ENCODE assay signal across 8 cellular contexts in genomic region chr16:88737298-88738166, GRCh38. TPM values are rescaled to one million over a fixed set of nuclear protein-coding genes. Genes with fewer than 3 reads are reported as not detected.
A peak's percentile ranks its signal among the peaks of the same experiment; 100 is the strongest.
DNase-seq lines count a peak whose midpoint lies in the region; ATAC-seq and TF ChIP-seq lines count a peak whose summit lies in the region.

No MANE protein-coding gene starts in this region.

- no peaks in the 10 kb centered on the region for H3K27me3 ChIP-seq in Peyer's patch
- H3K27me3 ChIP-seq in osteoblast (ENCODE audit: insufficient read depth, low read length) = no peaks in the 10 kb centered on the region
- H3K27me3 ChIP-seq in thyroid gland = no peaks in the 10 kb centered on the region

- no peak overlapping the region for H3K4me3 Mint-ChIP-seq in HFFc6

- DNase-seq in EL (peak; percentile 70), HFFc6 (peak; percentile 73), Peyer's patch (peak; percentile 74 to 87 (median 86)), activated T-helper 1 cell treated with Interleukin-2 at 50 U/mL for 16 hours (ENCODE audit: low read depth) (peak; percentile 72), fibroblast of pulmonary artery (ENCODE audit: low read depth) (peak; percentile 68), osteoblast (ENCODE audit: insufficient read length, low spot score, missing footprints) (peak; percentile 99), thyroid gland (peak; percentile 84 to 85)

- H3K36me3 Mint-ChIP-seq in HFFc6 (ENCODE audit: low read depth) = no peaks in the 10 kb centered on the region; the same call in 1 of the 2 replicates

- peak overlapping the region in 1 of 4 donors; percentile 46 for H3K27ac ChIP-seq in Peyer's patch
- H3K27ac ChIP-seq in osteoblast (ENCODE audit: low read depth, low read length) = no peak overlapping the region
- no peak overlapping the region for H3K27ac ChIP-seq in thyroid gland

- H3K27me3 Mint-ChIP-seq in HFFc6 (ENCODE audit: insufficient read depth) = peaks cover 4% of the 10 kb centered on the region; the same call in 1 of the 2 replicates

- H3K4me3 ChIP-seq in Peyer's patch = peak overlapping the region in 1 of 4 donors; percentile 6
- H3K4me3 ChIP-seq in fibroblast of pulmonary artery (replicated peaks; ENCODE audit: low read depth, low read length) = no peak overlapping the region
- H3K4me3 ChIP-seq in osteoblast (ENCODE audit: insufficient read depth, low read length) = no peak overlapping the region
- H3K4me3 ChIP-seq in thyroid gland (replicated peaks in 1 of 3) = no peak overlapping the region

- no peak for ATAC-seq in GM18858 (IDR thresholded peaks at IDR 0.05; ENCODE audit: unreplicated experiment)

- 49 to 61% methylated on average over 13 to 24 of the region's 54 CpGs for WGBS in thyroid gland, 2 donors

- H2AFZ ChIP-seq in osteoblast (ENCODE audit: low read length) = no peak overlapping the region

- no peaks in the 10 kb centered on the region for H3K9me3 Mint-ChIP-seq in HFFc6

- TF ChIP-seq CTCF in HFFc6 (IDR thresholded peaks at IDR 0.05) (peak; percentile 100), Peyer's patch (IDR thresholded peaks at IDR 0.05) (peak; percentile 99 to 100 (median 100)), fibroblast of pulmonary artery (IDR thresholded peaks at IDR 0.05; ENCODE audit: low read length, missing control alignments) (peak; percentile 54), osteoblast (IDR thresholded peaks at IDR 0.05; ENCODE audit: extremely low read depth, low read depth, low read length) (peak; percentile 61), thyroid gland (IDR thresholded peaks at IDR 0.05) (peak; percentile 85 to 100 (median 97))

- H3K27ac Mint-ChIP-seq in HFFc6 = no peak overlapping the region

- H3K79me2 ChIP-seq in osteoblast (ENCODE audit: insufficient read depth, low read length) = peaks cover 43% of the 10 kb centered on the region

- no peaks in the 10 kb centered on the region for H3K9me3 ChIP-seq in Peyer's patch
- H3K9me3 ChIP-seq in osteoblast (ENCODE audit: low read depth, low read length) = no peaks in the 10 kb centered on the region
- H3K9me3 ChIP-seq in thyroid gland = no peaks in the 10 kb centered on the region

- H3K4me1 ChIP-seq in Peyer's patch (peaks cover 0 to 6% (median 0%) of the 10 kb centered on the region in 4 donors), osteoblast (ENCODE audit: insufficient read depth, low read length) (no peaks in the 10 kb centered on the region), thyroid gland (peaks cover 7 to 12% of the 10 kb centered on the region in 2 donors)

- peaks cover 43% of the 10 kb centered on the region for H4K20me1 ChIP-seq in osteoblast (ENCODE audit: insufficient read depth, low read length)

- H3K4me2 ChIP-seq in osteoblast (ENCODE audit: insufficient read depth, low read length) = no peak overlapping the region

- peaks cover 0 to 66% (median 0%) of the 10 kb centered on the region in 3 donors for H3K36me3 ChIP-seq in Peyer's patch
- H3K36me3 ChIP-seq in osteoblast (ENCODE audit: insufficient read depth, low read length) = peaks cover 50% of the 10 kb centered on the region
- peaks cover 21 to 22% of the 10 kb centered on the region in 2 donors for H3K36me3 ChIP-seq in thyroid gland

- H3K4me1 Mint-ChIP-seq in HFFc6 (ENCODE audit: low read depth) = no peaks in the 10 kb centered on the region

- intact Hi-C loops in thyroid gland (cut with DNase I) = loop anchor here (5.0 kb wide), 1 partner anchor 430 kb away; no protein-coding TSS in a partner anchor

- TF ChIP-seq POLR2A in Peyer's patch (IDR thresholded peaks at IDR 0.05) = no peak
- no peak for TF ChIP-seq POLR2A in thyroid gland (IDR thresholded peaks at IDR 0.05)

RNA-seq across cellular contexts. Expression of gene CTU2, which starts 31.2 kb away (rescaled TPM):
- 10 to 100 TPM; 26.2 to 37.0 (median 33.2) TPM for total RNA-seq in HFFc6 (2021; fragmentation: NEBNext Ultra II Directional; extraction: Animal tissue kit (Norgen Biotek cat#: 25700))
- 10 to 100 TPM in 2 of 4 donors, 1 to 10 TPM in 2; 3.9 to 25.1 (median 9.3) TPM for total RNA-seq in Peyer's patch
- total RNA-seq in osteoblast = 14.8 and 15.6 TPM in 2 replicates
- total RNA-seq in thyroid gland = 10 to 100 TPM in 2 of 4 donors, 1 to 10 TPM in 2; 7.7 to 21.2 (median 13.6) TPM

RNA-seq across cellular contexts. Expression of gene RNF166, which starts 31.3 kb away (rescaled TPM):
- total RNA-seq in HFFc6 (2021; fragmentation: NEBNext Ultra II Directional; extraction: Animal tissue kit (Norgen Biotek cat#: 25700)) = 10 to 100 TPM; 10.3 to 18.3 (median 13.2) TPM
- total RNA-seq in Peyer's patch = 10 to 100 TPM; 14.5 to 64.4 (median 23.1) TPM
- 14.5 and 18.0 TPM in 2 replicates for total RNA-seq in osteoblast
- total RNA-seq in thyroid gland = 10 to 100 TPM; 12.5 to 26.8 (median 19.1) TPM

RNA-seq across cellular contexts. Expression of gene PIEZO1, which starts 47.5 kb away (rescaled TPM):
- total RNA-seq in HFFc6 (2021; fragmentation: NEBNext Ultra II Directional; extraction: Animal tissue kit (Norgen Biotek cat#: 25700)) = 100 to 1,000 TPM; 238 to 293 (median 264) TPM
- total RNA-seq in Peyer's patch (100 to 1,000 TPM in 3 of 4 donors, 10 to 100 TPM in 1; 76.9 to 218 (median 183) TPM), osteoblast (187 and 207 TPM in 2 replicates), thyroid gland (100 to 1,000 TPM in 3 of 4 donors, 10 to 100 TPM in 1; 81.2 to 145 (median 113) TPM)

RNA-seq across cellular contexts. Expression of gene SNAI3, which starts 51.2 kb away (rescaled TPM):
- total RNA-seq in HFFc6 (2021; fragmentation: NEBNext Ultra II Directional; extraction: Animal tissue kit (Norgen Biotek cat#: 25700)) = not detected
- total RNA-seq in Peyer's patch = under 1 TPM in 2 of 4 donors, not detected in 2; 0.70 to 0.80 TPM
- total RNA-seq in osteoblast = not detected in 2 replicates
- total RNA-seq in thyroid gland = 1 to 10 TPM in 3 of 4 donors, under 1 TPM in 1; 0.33 to 1.3 (median 1.3) TPM
